Comparison of ENCODE assay signal across 1 cellular context in genomic region chr1:19704247-19705113, GRCh38.
TF ChIP-seq lines count a peak whose summit lies in the region.

No MANE protein-coding gene starts in this region.

TF ChIP-seq in HCT116, 20 proteins besides CTCF, POLR2A, EP300 and RAD21:
- no peak for TF ChIP-seq ZNF274 (IDR thresholded peaks at IDR 0.05; ENCODE audit: low read depth, low read length)
- no peak for TF ChIP-seq EGR1 (IDR thresholded peaks at IDR 0.05; ENCODE audit: low read depth)
- no peak for TF ChIP-seq ZBTB33 (IDR thresholded peaks at IDR 0.05; ENCODE audit: extremely low read depth, insufficient replicate concordance, low read length)
- TF ChIP-seq POLR2AphosphoS5 (IDR thresholded peaks at IDR 0.05; ENCODE audit: low read depth, low read length), result no peak
TF ChIP-seq in HCT116: peak in this region for 0.
